In genomic region chr12:47391566-47391965, GRCh38 we compare ENCODE assay signal across 10 cellular contexts.
DNase-seq lines count a peak whose midpoint lies in the region; ATAC-seq and TF ChIP-seq lines count a peak whose summit lies in the region.
"Had no signal": no experiment of that assay in that cellular context is flagged by ENCODE, and none has a peak within 500 bp of the region (broad histone marks: within the 10 kb centered on the region; RNA-seq: fewer than 3 reads in every experiment).

No MANE protein-coding gene starts in this region.

- no peaks in the 10 kb centered on the region for H3K9me3 ChIP-seq in left lung
- H3K9me3 ChIP-seq: sigmoid colon had no signal

- H3K4me3 Mint-ChIP-seq in activated T-helper 2 cell treated with anti-CD3 and anti-CD28 coated beads, Interferon-gamma antibody, Interleukin-2, Interleukin-4, amounts not matched to agents 10 μg/mL and 5 μg/mL and 100 μg/mL, durations not matched to agents 14 hours and 24 hours and 36 hours (ENCODE audit: low read depth) = peak overlapping the region; percentile 64
- peak overlapping the region in 9 of 10 donors; percentile 28 to 83 (median 68) for H3K4me3 Mint-ChIP-seq in naive thymus-derived CD8-positive, alpha-beta T cell
- peak overlapping the region; percentile 79 to 92 for H3K4me3 Mint-ChIP-seq in stimulated activated naive CD8-positive, alpha-beta T cell treated with anti-CD3 and anti-CD28 coated beads, Interleukin-15, amount 100 ng/mL, for 72 hours

- intact Hi-C loops in activated T-helper 2 cell treated with anti-CD3 and anti-CD28 coated beads, Interferon-gamma antibody, Interleukin-2, Interleukin-4, amounts not matched to agents 10 μg/mL and 5 μg/mL and 100 μg/mL, durations not matched to agents 14 hours and 24 hours and 36 hours (cut with micrococcal nuclease) = loop anchor here (1.0 to 10.0 kb wide), 3 partner anchors 35 to 1177 kb away; no protein-coding TSS in a partner anchor
- intact Hi-C loops in left lung (cut with DNase I) = loop anchor here in 1 of 2 donors (10.0 kb wide), 1 partner anchor 357 kb away; no protein-coding TSS in a partner anchor

- H3K4me3 ChIP-seq in left lung = no peak overlapping the region
- H3K4me3 ChIP-seq: sigmoid colon had no signal

- peak overlapping the region; percentile 100 for H3K27ac Mint-ChIP-seq in activated T-helper 2 cell treated with anti-CD3 and anti-CD28 coated beads, Interferon-gamma antibody, Interleukin-2, Interleukin-4, amounts not matched to agents 10 μg/mL and 5 μg/mL and 100 μg/mL, durations not matched to agents 14 hours and 24 hours and 36 hours
- H3K27ac Mint-ChIP-seq in naive thymus-derived CD8-positive, alpha-beta T cell = peak overlapping the region; percentile 95 to 100 (median 97)
- peak overlapping the region; percentile 98 to 100 for H3K27ac Mint-ChIP-seq in stimulated activated naive CD8-positive, alpha-beta T cell treated with anti-CD3 and anti-CD28 coated beads, Interleukin-15, amount 100 ng/mL, for 72 hours

- POLR2A ChIA-PET in naive thymus-derived CD8-positive, alpha-beta T cell (lab: Charles Lee) = interaction anchor here (0.8 to 2.0 kb wide), 7 partner anchors 11 to 197 kb away, joined by 3 to 15 read pairs (median 3); no protein-coding TSS in a partner anchor

- DNase-seq in T-helper 9 cell (peak; percentile 47), SHP77 treated with DMSO at 0.1 percent for 48 hours (lab: John Stamatoyannopoulos, UW) (no peak), left lung (no peak), NCI-H526 treated with DMSO at 0.1 percent for 48 hours (lab: John Stamatoyannopoulos, UW) (no peak)
- peak; percentile 54 for DNase-seq in activated T-helper 2 cell treated with anti-CD3 and anti-CD28 coated beads, Interferon-gamma antibody, Interleukin-2, Interleukin-4, amounts not matched to agents 10 μg/mL and 5 μg/mL and 100 μg/mL, durations not matched to agents 14 hours and 24 hours and 36 hours (ENCODE audit: low spot score)
- DNase-seq in naive thymus-derived CD8-positive, alpha-beta T cell = peak; percentile 29 to 85 (median 72)
- DNase-seq in stimulated activated naive CD8-positive, alpha-beta T cell treated with anti-CD3 and anti-CD28 coated beads, Interleukin-15, amount 100 ng/mL, for 72 hours = peak; percentile 80 to 92
- DNase-seq: MM.1S, sigmoid colon had no signal

- no peaks in the 10 kb centered on the region for H3K27me3 Mint-ChIP-seq in activated T-helper 2 cell treated with anti-CD3 and anti-CD28 coated beads, Interferon-gamma antibody, Interleukin-2, Interleukin-4, amounts not matched to agents 10 μg/mL and 5 μg/mL and 100 μg/mL, durations not matched to agents 14 hours and 24 hours and 36 hours (ENCODE audit: low read depth)
- no peaks in the 10 kb centered on the region for H3K27me3 Mint-ChIP-seq in naive thymus-derived CD8-positive, alpha-beta T cell
- H3K27me3 Mint-ChIP-seq in stimulated activated naive CD8-positive, alpha-beta T cell treated with anti-CD3 and anti-CD28 coated beads, Interleukin-15, amount 100 ng/mL, for 72 hours = no peaks in the 10 kb centered on the region

- H3K27ac ChIP-seq in left lung = no peak overlapping the region

- peaks cover 0 to 13% of the 10 kb centered on the region in 2 donors for H3K4me1 ChIP-seq in left lung

- no peaks in the 10 kb centered on the region for H3K36me3 ChIP-seq in left lung
- H3K36me3 ChIP-seq: sigmoid colon had no signal

- peaks cover 75% of the 10 kb centered on the region for H3K4me1 Mint-ChIP-seq in activated T-helper 2 cell treated with anti-CD3 and anti-CD28 coated beads, Interferon-gamma antibody, Interleukin-2, Interleukin-4, amounts not matched to agents 10 μg/mL and 5 μg/mL and 100 μg/mL, durations not matched to agents 14 hours and 24 hours and 36 hours (ENCODE audit: low read depth)
- H3K4me1 Mint-ChIP-seq in naive thymus-derived CD8-positive, alpha-beta T cell = peaks cover 28 to 82% (median 78%) of the 10 kb centered on the region in 4 donors
- peaks cover 90% of the 10 kb centered on the region for H3K4me1 Mint-ChIP-seq in stimulated activated naive CD8-positive, alpha-beta T cell treated with anti-CD3 and anti-CD28 coated beads, Interleukin-15, amount 100 ng/mL, for 72 hours

- no peaks in the 10 kb centered on the region for H3K27me3 ChIP-seq in left lung
- H3K27me3 ChIP-seq: sigmoid colon had no signal

- H3K9me3 Mint-ChIP-seq in activated T-helper 2 cell treated with anti-CD3 and anti-CD28 coated beads, Interferon-gamma antibody, Interleukin-2, Interleukin-4, amounts not matched to agents 10 μg/mL and 5 μg/mL and 100 μg/mL, durations not matched to agents 14 hours and 24 hours and 36 hours = peaks cover 11% of the 10 kb centered on the region
- peaks cover 0 to 12% (median 9%) of the 10 kb centered on the region in 9 donors for H3K9me3 Mint-ChIP-seq in naive thymus-derived CD8-positive, alpha-beta T cell
- peaks cover 0 to 5% of the 10 kb centered on the region in 2 donors for H3K9me3 Mint-ChIP-seq in stimulated activated naive CD8-positive, alpha-beta T cell treated with anti-CD3 and anti-CD28 coated beads, Interleukin-15, amount 100 ng/mL, for 72 hours

- no peak for TF ChIP-seq CTCF in left lung (IDR thresholded peaks at IDR 0.05)

- H3K36me3 Mint-ChIP-seq in activated T-helper 2 cell treated with anti-CD3 and anti-CD28 coated beads, Interferon-gamma antibody, Interleukin-2, Interleukin-4, amounts not matched to agents 10 μg/mL and 5 μg/mL and 100 μg/mL, durations not matched to agents 14 hours and 24 hours and 36 hours (ENCODE audit: low read depth) = peaks cover 39% of the 10 kb centered on the region
- H3K36me3 Mint-ChIP-seq in naive thymus-derived CD8-positive, alpha-beta T cell = peaks cover 0 to 9% (median 6%) of the 10 kb centered on the region in 3 donors

- ATAC-seq in naive thymus-derived CD8-positive, alpha-beta T cell = peak; percentile 83 to 96
- ATAC-seq in stimulated activated naive CD8-positive, alpha-beta T cell treated with anti-CD3 and anti-CD28 coated beads, Interleukin-15, amount 100 ng/mL, for 72 hours = peak; percentile 90
- no peak for ATAC-seq in GM21360 (IDR thresholded peaks at IDR 0.05; ENCODE audit: unreplicated experiment)
- no peak for ATAC-seq in left lung

Comparison
In these comparisons a context has a peak if more than half of its experiments do, and no peak if none do; other contexts are left out.
1. DNase-seq: peak in T-helper 9 cell (single experiment), activated T-helper 2 cell treated with anti-CD3 and anti-CD28 coated beads, Interferon-gamma antibody, Interleukin-2, Interleukin-4, amounts not matched to agents 10 μg/mL and 5 μg/mL and 100 μg/mL, durations not matched to agents 14 hours and 24 hours and 36 hours (single experiment), naive thymus-derived CD8-positive, alpha-beta T cell (10 of 10) and stimulated activated naive CD8-positive, alpha-beta T cell treated with anti-CD3 and anti-CD28 coated beads, Interleukin-15, amount 100 ng/mL, for 72 hours (2 of 2); none in SHP77 treated with DMSO at 0.1 percent for 48 hours (single experiment), left lung (0 of 2) and NCI-H526 treated with DMSO at 0.1 percent for 48 hours (single experiment).
2. ATAC-seq: peak in naive thymus-derived CD8-positive, alpha-beta T cell (2 of 2) and stimulated activated naive CD8-positive, alpha-beta T cell treated with anti-CD3 and anti-CD28 coated beads, Interleukin-15, amount 100 ng/mL, for 72 hours (single experiment); none in GM21360 (single experiment) and left lung (single experiment).
3. Peak in every context shown above with its lines, with median percentiles within 50 percentile points of each other: H3K27ac Mint-ChIP-seq and H3K4me3 Mint-ChIP-seq.